Comparison of ENCODE assay signal across 1 cellular context in the genomic region with DNA sequence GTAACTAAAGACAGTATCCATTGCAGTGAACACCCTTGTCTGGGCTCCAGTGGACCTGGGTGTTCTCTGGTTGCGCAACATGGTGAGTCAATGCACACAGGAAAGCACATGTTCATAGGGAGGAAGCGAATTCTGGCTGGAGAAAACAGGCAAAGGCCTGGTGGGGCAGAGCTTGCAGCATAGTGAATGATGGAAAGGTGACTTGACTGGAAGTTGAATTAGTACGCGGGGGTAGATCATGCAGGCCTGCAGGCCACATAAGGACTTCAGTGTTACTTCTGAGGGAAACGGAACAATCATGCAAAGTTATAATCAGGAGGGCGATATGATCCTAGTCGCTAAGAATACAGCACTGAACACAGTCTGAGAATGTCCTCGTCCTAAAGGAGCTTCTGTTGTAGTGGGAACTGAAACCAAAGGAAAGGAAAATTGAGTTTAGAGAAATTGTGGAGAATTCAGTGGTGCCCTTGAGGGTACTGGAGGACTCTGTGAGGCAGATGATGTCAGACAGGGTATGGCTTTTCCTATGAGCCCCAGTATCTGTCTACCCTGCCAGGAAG.
A peak's percentile ranks its signal among the peaks of the same experiment; 100 is the strongest.
TF ChIP-seq lines count a peak whose summit lies in the region.

No MANE protein-coding gene starts in this region.

TF ChIP-seq in HepG2, 621 proteins besides CTCF, POLR2A, EP300 and RAD21 (continued from another document and continues in another):
- TF ChIP-seq, protein P1, sequence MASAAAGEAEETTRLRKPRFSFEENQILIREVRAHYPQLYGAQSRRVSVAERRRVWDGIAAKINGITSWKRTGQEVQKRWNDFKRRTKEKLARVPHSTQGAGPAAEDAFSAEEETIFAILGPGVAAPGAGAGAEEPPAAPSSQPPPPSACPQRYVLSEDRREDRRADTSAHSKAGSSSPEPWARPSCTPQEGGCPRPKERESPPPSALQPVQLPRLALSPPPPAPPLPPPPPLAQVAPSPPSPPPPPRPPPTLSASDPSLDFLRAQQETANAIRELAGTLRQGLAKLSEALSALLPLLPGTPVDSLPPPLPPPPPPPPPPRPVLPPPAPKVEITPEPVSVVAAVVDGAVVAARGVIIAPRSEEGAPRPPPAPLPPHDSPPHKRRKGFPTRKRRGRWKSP (CRISPR knock-in tag; IDR thresholded peaks at IDR 0.05) = peak; percentile 31; the same call in 1 of the 2 replicates
- TF ChIP-seq ZSCAN29 (CRISPR knock-in tag; conservative IDR thresholded peaks at IDR 0.05) (peak; percentile 65; the same call in 1 of the 2 replicates), HBP1 (CRISPR knock-in tag; IDR thresholded peaks at IDR 0.05; ENCODE audit: low read depth) (0 out of 2 replicates have a peak, but pooled peaks have one; percentile 49), ZNF562 (CRISPR knock-in tag; IDR thresholded peaks at IDR 0.05; ENCODE audit: borderline replicate concordance) (no peak), CCDC6 (CRISPR knock-in tag; IDR thresholded peaks at IDR 0.05) (no peak), LCORL (IDR thresholded peaks at IDR 0.05) (no peak), LCORL (CRISPR knock-in tag; IDR thresholded peaks at IDR 0.05) (0 out of 2 replicates have a peak, but pooled peaks have one; percentile 40), ELF1 (CRISPR knock-in tag; IDR thresholded peaks at IDR 0.05) (peak; percentile 56), ZNF576 (CRISPR knock-in tag; IDR thresholded peaks at IDR 0.05) (no peak), PAX8 (CRISPR knock-in tag; IDR thresholded peaks at IDR 0.05; ENCODE audit: borderline replicate concordance) (no peak), HNF1A (IDR thresholded peaks at IDR 0.05; ENCODE audit: low read depth) (no peak), HNF1A (CRISPR knock-in tag; IDR thresholded peaks at IDR 0.05; ENCODE audit: borderline replicate concordance) (0 out of 2 replicates have a peak, but pooled peaks have one; percentile 23), SPEN (CRISPR knock-in tag; IDR thresholded peaks at IDR 0.05; ENCODE audit: low read depth) (peak; percentile 61), CEBPG (CRISPR knock-in tag; IDR thresholded peaks at IDR 0.05) (peak; percentile 99), ZNF292 (CRISPR knock-in tag; IDR thresholded peaks at IDR 0.05; ENCODE audit: borderline replicate concordance, low read depth) (peak; percentile 48; the same call in 1 of the 2 replicates), ZNF3 (CRISPR knock-in tag; IDR thresholded peaks at IDR 0.05) (no peak), MED1 (CRISPR knock-in tag; IDR thresholded peaks at IDR 0.05) (peak; percentile 62), ZNF724P (CRISPR knock-in tag; IDR thresholded peaks at IDR 0.05; ENCODE audit: borderline replicate concordance) (no peak), FOXK1 (CRISPR knock-in tag; IDR thresholded peaks at IDR 0.05; ENCODE audit: borderline replicate concordance, low read depth) (peak; percentile 56; the same call in 1 of the 2 replicates), SMYD3 (CRISPR knock-in tag; IDR thresholded peaks at IDR 0.05) (0 out of 2 replicates have a peak, but pooled peaks have one; percentile 60), SIX4 (CRISPR knock-in tag; IDR thresholded peaks at IDR 0.05) (no peak), NFKB2 (CRISPR knock-in tag; IDR thresholded peaks at IDR 0.05; ENCODE audit: borderline replicate concordance) (no peak), DPF2 (CRISPR knock-in tag; IDR thresholded peaks at IDR 0.05; ENCODE audit: borderline replicate concordance, low read depth) (peak; percentile 45; the same call in 1 of the 2 replicates), SAP130 (CRISPR knock-in tag; IDR thresholded peaks at IDR 0.05; ENCODE audit: low read depth) (peak; percentile 67), RCOR2 (CRISPR knock-in tag; IDR thresholded peaks at IDR 0.05) (peak; percentile 30; the same call in 1 of the 2 replicates), WIZ (CRISPR knock-in tag; IDR thresholded peaks at IDR 0.05) (peak; percentile 90; the same call in 1 of the 2 replicates), FOXA1 (IDR thresholded peaks at IDR 0.05) (no peak), FOXA1 (CRISPR knock-in tag; IDR thresholded peaks at IDR 0.05) (peak; percentile 71), ZMAT3 (CRISPR knock-in tag; conservative IDR thresholded peaks at IDR 0.05) (0 out of 2 replicates have a peak, but pooled peaks have one; percentile 41), ZSCAN9 (CRISPR knock-in tag; IDR thresholded peaks at IDR 0.05; ENCODE audit: borderline replicate concordance) (no peak), NFRKB (IDR thresholded peaks at IDR 0.05) (no peak), ZIK1 (CRISPR knock-in tag; IDR thresholded peaks at IDR 0.05; ENCODE audit: borderline replicate concordance, low read depth) (no peak), TFE3 (CRISPR knock-in tag; IDR thresholded peaks at IDR 0.05) (peak; percentile 90), ZFY (CRISPR knock-in tag; IDR thresholded peaks at IDR 0.05) (peak; percentile 57; the same call in 1 of the 2 replicates), PCBP1 (IDR thresholded peaks at IDR 0.05; ENCODE audit: borderline replicate concordance, low read depth, low read length) (no peak), ZNF567 (CRISPR knock-in tag; IDR thresholded peaks at IDR 0.05; ENCODE audit: borderline replicate concordance) (no peak), ZFP36L2 (CRISPR knock-in tag; IDR thresholded peaks at IDR 0.05) (no peak), ZNF761 (CRISPR knock-in tag; conservative IDR thresholded peaks at IDR 0.05) (0 out of 2 replicates have a peak, but pooled peaks have one; percentile 36), ZMYM2 (CRISPR knock-in tag; IDR thresholded peaks at IDR 0.05) (0 out of 2 replicates have a peak, but pooled peaks have one; percentile 24), SIX1 (CRISPR knock-in tag; IDR thresholded peaks at IDR 0.05; ENCODE audit: borderline replicate concordance) (peak; percentile 26; the same call in 1 of the 2 replicates), ZNF530 (CRISPR knock-in tag; IDR thresholded peaks at IDR 0.05; ENCODE audit: low read depth) (no peak), FOSL2 (CRISPR knock-in tag; IDR thresholded peaks at IDR 0.05) (peak; percentile 99), FOXP4 (CRISPR knock-in tag; IDR thresholded peaks at IDR 0.05) (peak; percentile 57; the same call in 1 of the 2 replicates)
- TF ChIP-seq, protein P2, sequence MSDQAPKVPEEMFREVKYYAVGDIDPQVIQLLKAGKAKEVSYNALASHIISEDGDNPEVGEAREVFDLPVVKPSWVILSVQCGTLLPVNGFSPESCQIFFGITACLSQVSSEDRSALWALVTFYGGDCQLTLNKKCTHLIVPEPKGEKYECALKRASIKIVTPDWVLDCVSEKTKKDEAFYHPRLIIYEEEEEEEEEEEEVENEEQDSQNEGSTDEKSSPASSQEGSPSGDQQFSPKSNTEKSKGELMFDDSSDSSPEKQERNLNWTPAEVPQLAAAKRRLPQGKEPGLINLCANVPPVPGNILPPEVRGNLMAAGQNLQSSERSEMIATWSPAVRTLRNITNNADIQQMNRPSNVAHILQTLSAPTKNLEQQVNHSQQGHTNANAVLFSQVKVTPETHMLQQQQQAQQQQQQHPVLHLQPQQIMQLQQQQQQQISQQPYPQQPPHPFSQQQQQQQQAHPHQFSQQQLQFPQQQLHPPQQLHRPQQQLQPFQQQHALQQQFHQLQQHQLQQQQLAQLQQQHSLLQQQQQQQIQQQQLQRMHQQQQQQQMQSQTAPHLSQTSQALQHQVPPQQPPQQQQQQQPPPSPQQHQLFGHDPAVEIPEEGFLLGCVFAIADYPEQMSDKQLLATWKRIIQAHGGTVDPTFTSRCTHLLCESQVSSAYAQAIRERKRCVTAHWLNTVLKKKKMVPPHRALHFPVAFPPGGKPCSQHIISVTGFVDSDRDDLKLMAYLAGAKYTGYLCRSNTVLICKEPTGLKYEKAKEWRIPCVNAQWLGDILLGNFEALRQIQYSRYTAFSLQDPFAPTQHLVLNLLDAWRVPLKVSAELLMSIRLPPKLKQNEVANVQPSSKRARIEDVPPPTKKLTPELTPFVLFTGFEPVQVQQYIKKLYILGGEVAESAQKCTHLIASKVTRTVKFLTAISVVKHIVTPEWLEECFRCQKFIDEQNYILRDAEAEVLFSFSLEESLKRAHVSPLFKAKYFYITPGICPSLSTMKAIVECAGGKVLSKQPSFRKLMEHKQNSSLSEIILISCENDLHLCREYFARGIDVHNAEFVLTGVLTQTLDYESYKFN (CRISPR knock-in tag; conservative IDR thresholded peaks at IDR 0.05) = peak; percentile 42; the same call in 1 of the 2 replicates
